In genomic region chr14:89576132-89576923, GRCh38 we compare ENCODE assay signal across 16 cellular contexts.
DNase-seq lines count a peak whose midpoint lies in the region; ATAC-seq and TF ChIP-seq lines count a peak whose summit lies in the region.
"Had no signal": no experiment of that assay in that cellular context is flagged by ENCODE, and none has a peak within 500 bp of the region (broad histone marks: within the 10 kb centered on the region; RNA-seq: fewer than 3 reads in every experiment).

No MANE protein-coding gene starts in this region.

- peaks cover 11% of the 10 kb centered on the region for H3K36me3 Mint-ChIP-seq in activated T-helper 1 cell treated with anti-CD3 and anti-CD28 coated beads, Interleukin-12 subunit alpha, Interleukin-12 subunit beta, Interleukin-2, Interleukin-4 antibody, amounts not matched to agents 30 ng/mL and 10 ng/mL and 1 ng/mL, durations not matched to agents 14 hours and 24 hours and 36 hours (ENCODE audit: low read depth)

- H3K9ac ChIP-seq in iPS-15b (ENCODE audit: low read depth, low read length), result no peak overlapping the region

- DNase-seq in NCI-H146 treated with DMSO at 0.1 percent for 48 hours (lab: John Stamatoyannopoulos, UW; ENCODE audit: unreplicated experiment), result peak; percentile 29
- peak; percentile 32 for DNase-seq in SK-N-DZ (ENCODE audit: low spot score)
- DNase-seq in thoracic aorta (ENCODE audit: low spot score), result no peak
- DNase-seq in activated T-helper 1 cell treated with anti-CD3 and anti-CD28 coated beads, Interleukin-12 subunit alpha, Interleukin-12 subunit beta, Interleukin-2, Interleukin-4 antibody, amounts not matched to agents 30 ng/mL and 10 ng/mL and 1 ng/mL, durations not matched to agents 14 hours and 24 hours and 36 hours (ENCODE audit: low spot score), result no peak
- DNase-seq: HCEC 1CT, NCI-H1436, small intestine had no signal

- peaks cover 38% of the 10 kb centered on the region for H3K4me1 ChIP-seq in iPS-15b (ENCODE audit: control insufficient read depth, insufficient read depth, low read length)
- H3K4me1 ChIP-seq in thoracic aorta (ENCODE audit: control insufficient read depth in 1 of 2, low read depth in 2 of 2), result peaks cover 28 to 68% of the 10 kb centered on the region in 2 donors

- H3K27me3 Mint-ChIP-seq in activated T-helper 1 cell treated with anti-CD3 and anti-CD28 coated beads, Interleukin-12 subunit alpha, Interleukin-12 subunit beta, Interleukin-2, Interleukin-4 antibody, amounts not matched to agents 30 ng/mL and 10 ng/mL and 1 ng/mL, durations not matched to agents 14 hours and 24 hours and 36 hours (ENCODE audit: insufficient read depth), result no peaks in the 10 kb centered on the region
- H3K27me3 Mint-ChIP-seq: activated naive CD4-positive, alpha-beta T cell treated with anti-CD3 and anti-CD28 coated beads, Interleukin-2, amount 50 U/mL, for 24 hours had no signal

- no peak for TF ChIP-seq CTCF in thoracic aorta (IDR thresholded peaks at IDR 0.05)

- H3K9me3 ChIP-seq in iPS-15b (ENCODE audit: control insufficient read depth, insufficient read depth, low read length) (no peaks in the 10 kb centered on the region), thoracic aorta (no peaks in the 10 kb centered on the region)
- H3K9me3 ChIP-seq: neutrophil had no signal

- intact Hi-C loops in activated T-helper 1 cell treated with anti-CD3 and anti-CD28 coated beads, Interleukin-12 subunit alpha, Interleukin-12 subunit beta, Interleukin-2, Interleukin-4 antibody, amounts not matched to agents 30 ng/mL and 10 ng/mL and 1 ng/mL, durations not matched to agents 14 hours and 24 hours and 36 hours (cut with micrococcal nuclease), result no loop called here

- H3K9me3 Mint-ChIP-seq in activated T-helper 1 cell treated with anti-CD3 and anti-CD28 coated beads, Interleukin-12 subunit alpha, Interleukin-12 subunit beta, Interleukin-2, Interleukin-4 antibody, amounts not matched to agents 30 ng/mL and 10 ng/mL and 1 ng/mL, durations not matched to agents 14 hours and 24 hours and 36 hours, result no peaks in the 10 kb centered on the region
- H3K9me3 Mint-ChIP-seq: activated naive CD4-positive, alpha-beta T cell treated with anti-CD3 and anti-CD28 coated beads, Interleukin-2, amount 50 U/mL, for 24 hours had no signal

- peaks cover 5% of the 10 kb centered on the region for H3K4me1 Mint-ChIP-seq in activated T-helper 1 cell treated with anti-CD3 and anti-CD28 coated beads, Interleukin-12 subunit alpha, Interleukin-12 subunit beta, Interleukin-2, Interleukin-4 antibody, amounts not matched to agents 30 ng/mL and 10 ng/mL and 1 ng/mL, durations not matched to agents 14 hours and 24 hours and 36 hours (ENCODE audit: low read depth)

- H3K27ac Mint-ChIP-seq in activated T-helper 1 cell treated with anti-CD3 and anti-CD28 coated beads, Interleukin-12 subunit alpha, Interleukin-12 subunit beta, Interleukin-2, Interleukin-4 antibody, amounts not matched to agents 30 ng/mL and 10 ng/mL and 1 ng/mL, durations not matched to agents 14 hours and 24 hours and 36 hours, result no peak overlapping the region
- H3K27ac Mint-ChIP-seq: activated naive CD4-positive, alpha-beta T cell treated with anti-CD3 and anti-CD28 coated beads, Interleukin-2, amount 50 U/mL, for 24 hours had no signal

- peak overlapping the region; percentile 80 to 83 for H3K27ac ChIP-seq in thoracic aorta
- H3K27ac ChIP-seq: C4-2B, cardiac muscle cell, neutrophil, SK-N-MC had no signal

- ATAC-seq in thoracic aorta (ENCODE audit: insufficient number of reproducible peaks, low FRiP score, low read depth), result no peak
- no peak for ATAC-seq in HG02798 (IDR thresholded peaks at IDR 0.05; ENCODE audit: poor library complexity, unreplicated experiment)
- ATAC-seq in GM21528 (IDR thresholded peaks at IDR 0.05; ENCODE audit: low FRiP score, unreplicated experiment), result no peak

- H3K36me3 ChIP-seq in iPS-15b (ENCODE audit: control insufficient read depth, insufficient read depth, low read length) (peaks cover 6% of the 10 kb centered on the region), thoracic aorta (no peaks in the 10 kb centered on the region)
- H3K36me3 ChIP-seq: cardiac muscle cell, neutrophil had no signal

- H3K4me3 Mint-ChIP-seq in activated T-helper 1 cell treated with anti-CD3 and anti-CD28 coated beads, Interleukin-12 subunit alpha, Interleukin-12 subunit beta, Interleukin-2, Interleukin-4 antibody, amounts not matched to agents 30 ng/mL and 10 ng/mL and 1 ng/mL, durations not matched to agents 14 hours and 24 hours and 36 hours, result no peak overlapping the region
- H3K4me3 Mint-ChIP-seq: activated naive CD4-positive, alpha-beta T cell treated with anti-CD3 and anti-CD28 coated beads, Interleukin-2, amount 50 U/mL, for 24 hours had no signal

- peak overlapping the region; percentile 14 for H3K4me3 ChIP-seq in iPS-15b (ENCODE audit: low read depth, low read length)
- peak overlapping the region; percentile 56 for H3K4me3 ChIP-seq in thoracic aorta
- H3K4me3 ChIP-seq: cardiac muscle cell, lung, SK-N-MC had no signal

- H3K27me3 ChIP-seq in iPS-15b (ENCODE audit: control insufficient read depth, insufficient read depth, low read length), result no peaks in the 10 kb centered on the region
- no peaks in the 10 kb centered on the region for H3K27me3 ChIP-seq in thoracic aorta (replicated peaks; ENCODE audit: insufficient read depth)
- H3K27me3 ChIP-seq: cardiac muscle cell, neutrophil had no signal

Comparison
In these comparisons a context has a peak if more than half of its experiments do, and no peak if none do; other contexts are left out.
1. DNase-seq: peak in NCI-H146 treated with DMSO at 0.1 percent for 48 hours (single experiment) and SK-N-DZ (single experiment); none in thoracic aorta (single experiment) and activated T-helper 1 cell treated with anti-CD3 and anti-CD28 coated beads, Interleukin-12 subunit alpha, Interleukin-12 subunit beta, Interleukin-2, Interleukin-4 antibody, amounts not matched to agents 30 ng/mL and 10 ng/mL and 1 ng/mL, durations not matched to agents 14 hours and 24 hours and 36 hours (single experiment).